8 cellular contexts compared by ENCODE assay signal in the genomic region with DNA sequence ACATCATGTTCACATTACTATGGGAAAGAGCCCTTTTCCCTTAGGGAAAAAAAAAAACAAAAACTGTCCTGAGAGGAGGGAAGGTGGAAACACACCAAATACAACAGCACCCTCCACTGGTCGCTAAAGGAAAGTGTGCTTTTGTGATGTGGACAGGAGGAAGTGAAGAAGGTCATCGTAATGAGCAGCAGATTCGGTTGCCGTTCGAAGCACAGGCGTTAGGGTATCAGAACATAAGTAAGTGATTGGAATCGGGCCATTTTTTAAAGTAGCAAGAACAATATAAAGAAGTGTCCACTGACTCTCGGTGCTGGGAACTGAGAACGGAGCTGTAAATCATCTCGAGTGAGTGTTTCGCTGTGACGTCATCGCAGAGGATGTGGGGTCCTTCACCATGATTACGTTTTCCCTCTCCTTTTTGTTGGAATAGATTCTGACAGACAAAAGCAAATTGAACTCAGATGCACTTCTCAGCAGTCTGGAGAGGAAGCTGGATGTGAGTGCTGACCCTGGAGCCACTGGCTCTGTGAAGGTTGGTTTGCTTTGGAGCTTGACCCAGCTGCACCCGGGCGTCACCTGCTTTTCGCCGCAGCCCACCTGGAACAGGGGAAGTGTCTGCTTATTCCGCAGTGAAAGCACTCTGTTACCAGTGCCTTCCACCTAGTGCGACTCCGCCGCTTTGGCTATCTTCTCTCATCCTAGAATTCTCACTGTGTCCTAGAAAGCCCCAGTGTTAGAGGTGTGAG.
DNase-seq lines count a peak whose midpoint lies in the region; ATAC-seq and TF ChIP-seq lines count a peak whose summit lies in the region.

No MANE protein-coding gene starts in this region.

- peaks cover 3% of the 10 kb centered on the region for H3K4me1 Mint-ChIP-seq in activated CD4-positive, alpha-beta T cell treated with anti-CD3 and anti-CD28 coated beads, Interleukin-2, amount 10 ng/mL, durations not matched to agents 24 days and 14 days

- no peaks in the 10 kb centered on the region for H3K36me3 Mint-ChIP-seq in activated CD4-positive, alpha-beta T cell treated with anti-CD3 and anti-CD28 coated beads, Interleukin-2, amount 10 ng/mL, durations not matched to agents 24 days and 14 days (ENCODE audit: low read depth)

- H3K36me3 ChIP-seq in left lung, result no peaks in the 10 kb centered on the region
- H3K36me3 ChIP-seq in testis (ENCODE audit: low read depth, missing control alignments), result no peaks in the 10 kb centered on the region

- no peak for TF ChIP-seq POLR2A in testis (IDR thresholded peaks at IDR 0.05)

- H3K27ac ChIP-seq in left lung, result no peak overlapping the region
- H3K27ac ChIP-seq in testis, result no peak overlapping the region

- H3K27me3 ChIP-seq in left lung (no peaks in the 10 kb centered on the region), testis (no peaks in the 10 kb centered on the region)

- H3K9me3 ChIP-seq in left lung, result no peaks in the 10 kb centered on the region
- H3K9me3 ChIP-seq in testis, result no peaks in the 10 kb centered on the region

- peak overlapping the region; percentile 34 for H3K4me3 ChIP-seq in choroid plexus epithelial cell (ENCODE audit: low read depth, low read length)
- H3K4me3 ChIP-seq in left lung, result peak overlapping the region in 1 of 2 donors; percentile 8
- H3K4me3 ChIP-seq in testis, result no peak overlapping the region

- intact Hi-C loops in activated CD4-positive, alpha-beta T cell treated with anti-CD3 and anti-CD28 coated beads, Interleukin-2, amount 10 ng/mL, durations not matched to agents 24 days and 14 days (cut with micrococcal nuclease), result loop anchor here (2.0 to 10.0 kb wide), 4 partner anchors 186 to 852 kb away; no protein-coding TSS in a partner anchor
- intact Hi-C loops in left lung (cut with DNase I), result loop anchor here in 1 of 2 donors (10.0 kb wide), 1 partner anchor 844 kb away; a partner anchor contains a TSS
- intact Hi-C loops in testis (cut with DNase I; ENCODE audit: low total_unique reads), result no loop called here

- peaks cover 18% of the 10 kb centered on the region for H3K27me3 Mint-ChIP-seq in activated CD4-positive, alpha-beta T cell treated with anti-CD3 and anti-CD28 coated beads, Interleukin-2, amount 10 ng/mL, durations not matched to agents 24 days and 14 days

- H3K4me1 ChIP-seq in left lung (peaks cover 0 to 6% of the 10 kb centered on the region in 2 donors), testis (no peaks in the 10 kb centered on the region)

- TF ChIP-seq CTCF in choroid plexus epithelial cell (conservative IDR thresholded peaks at IDR 0.05; ENCODE audit: low read depth, low read length) (peak; percentile 78), left lung (IDR thresholded peaks at IDR 0.05) (peak; percentile 48 to 71), testis (IDR thresholded peaks at IDR 0.05) (peak; percentile 19 to 41 (median 38))

- 40 to 43% methylated on average over 22 of the region's 22 CpGs for WGBS in testis, 2 donors

- no peak overlapping the region for H3K27ac Mint-ChIP-seq in activated CD4-positive, alpha-beta T cell treated with anti-CD3 and anti-CD28 coated beads, Interleukin-2, amount 10 ng/mL, durations not matched to agents 24 days and 14 days

- ATAC-seq in left lung (peak; percentile 94), GM18517 (IDR thresholded peaks at IDR 0.05; ENCODE audit: unreplicated experiment) (no peak)

- H3K9me3 Mint-ChIP-seq in activated CD4-positive, alpha-beta T cell treated with anti-CD3 and anti-CD28 coated beads, Interleukin-2, amount 10 ng/mL, durations not matched to agents 24 days and 14 days, result no peaks in the 10 kb centered on the region

- peak overlapping the region; percentile 31 for H3K4me3 Mint-ChIP-seq in activated CD4-positive, alpha-beta T cell treated with anti-CD3 and anti-CD28 coated beads, Interleukin-2, amount 10 ng/mL, durations not matched to agents 24 days and 14 days

- peak; percentile 70 for DNase-seq in activated CD4-positive, alpha-beta T cell treated with anti-CD3 and anti-CD28 coated beads, Interleukin-2, amount 10 ng/mL, durations not matched to agents 24 days and 14 days
- no peak for DNase-seq in activated CD4-positive, alpha-beta T cell treated with anti-CD3 and anti-CD28 coated beads for 1 hour
- DNase-seq in Kasumi-1 (lab: John Stamatoyannopoulos, UW) (peak; percentile 79 to 83), RPMI7951 (ENCODE audit: low read depth) (peak; percentile 71), choroid plexus epithelial cell (ENCODE audit: low read depth) (peak; percentile 86), left lung (no peak), testis (peak; percentile 48)

Comparison
In these comparisons a context has a peak if more than half of its experiments do, and no peak if none do; other contexts are left out.
1. DNase-seq: peak in activated CD4-positive, alpha-beta T cell treated with anti-CD3 and anti-CD28 coated beads, Interleukin-2, amount 10 ng/mL, durations not matched to agents 24 days and 14 days (single experiment), Kasumi-1 (2 of 2), RPMI7951 (single experiment), choroid plexus epithelial cell (single experiment) and testis (single experiment); none in activated CD4-positive, alpha-beta T cell treated with anti-CD3 and anti-CD28 coated beads for 1 hour (single experiment) and left lung (0 of 2).
2. Peak in every context shown above with its lines, with median percentiles within 50 percentile points of each other: CTCF ChIP-seq.